Comparison of ENCODE assay signal across 2 cellular contexts in the genomic region with DNA sequence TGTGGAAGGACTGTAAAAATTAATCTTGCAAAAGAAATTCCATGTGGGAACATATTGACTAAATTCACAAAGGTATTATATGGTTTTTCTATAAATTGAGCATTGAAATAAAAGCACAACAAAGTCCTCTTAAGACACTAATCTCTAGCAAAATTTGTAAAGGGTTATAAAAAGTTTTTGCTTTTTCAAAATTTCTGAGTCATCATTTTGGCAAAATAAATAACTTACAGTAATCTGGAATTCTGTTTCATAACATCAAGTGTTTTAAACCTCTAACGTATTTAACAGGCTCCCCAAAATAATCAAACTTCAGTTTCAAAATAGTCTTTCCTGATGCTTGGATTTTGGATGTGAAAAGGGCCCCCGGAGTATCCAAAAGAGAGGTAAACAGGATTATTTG.
TF ChIP-seq lines count a peak whose summit lies in the region.

No MANE protein-coding gene starts in this region.

TF ChIP-seq in A549, 52 proteins besides CTCF, POLR2A, EP300 and RAD21:
- peak; percentile 36 for TF ChIP-seq MAFK (IDR thresholded peaks at IDR 0.05; ENCODE audit: partially characterized antibody)
- no peak for TF ChIP-seq MAX (IDR thresholded peaks at IDR 0.05)
TF ChIP-seq in A549: peak in this region for 1.

TF ChIP-seq in K562, 482 proteins besides CTCF, POLR2A, EP300 and RAD21:
- TF ChIP-seq MAFK (IDR thresholded peaks at IDR 0.05; ENCODE audit: low read length) (peak; percentile 13; the same call in 1 of the 2 replicates), C11orf30 (IDR thresholded peaks at IDR 0.05; ENCODE audit: low read depth) (peak; percentile 54), PKNOX1 (IDR thresholded peaks at IDR 0.05) (no peak), SAFB2 (IDR thresholded peaks at IDR 0.05; ENCODE audit: borderline replicate concordance, low read depth, low read length, severe bottlenecking) (no peak), MYBL2 (IDR thresholded peaks at IDR 0.05; ENCODE audit: low read depth) (no peak), MYBL2 (CRISPR knock-in tag; IDR thresholded peaks at IDR 0.05; ENCODE audit: borderline replicate concordance) (no peak), SREBF1 (IDR thresholded peaks at IDR 0.05; ENCODE audit: borderline replicate concordance, low read depth, low read length) (no peak), ZNF316 (IDR thresholded peaks at IDR 0.05) (peak; percentile 59), SPI1 (IDR thresholded peaks at IDR 0.05; ENCODE audit: borderline replicate concordance, low read depth, low read length) (no peak), RBM25 (IDR thresholded peaks at IDR 0.05; ENCODE audit: low read depth, low read length, severe bottlenecking) (peak; percentile 29)
